7 cellular contexts compared by ENCODE assay signal in genomic region chr18:36828157-36828629, GRCh38. TPM values are rescaled to one million over a fixed set of nuclear protein-coding genes. Genes with fewer than 3 reads are reported as not detected.
DNase-seq lines count a peak whose midpoint lies in the region; ATAC-seq, FAIRE-seq and TF ChIP-seq lines count a peak whose summit lies in the region.

No MANE protein-coding gene starts in this region.

- FAIRE-seq in RCC 7860 (lab: Jason Lieb, UNC): no peak
- peak; percentile 57 for FAIRE-seq in keratinocyte (lab: Jason Lieb, UNC)

- dilution Hi-C loops in keratinocyte (cut with MboI; ENCODE audit: extremely low pct_ligation_motif_present, low sequenced_read_pairs): no loop called here

- peaks cover 20% of the 10 kb centered on the region for H3K79me2 ChIP-seq in keratinocyte (ENCODE audit: control insufficient read depth, insufficient read depth, low read length)

- peak overlapping the region; percentile 88 for H3K9ac ChIP-seq in keratinocyte (ENCODE audit: control insufficient read depth, extremely low read depth, insufficient read depth, low read length)

- H3K27me3 ChIP-seq in brain microvascular endothelial cell (replicated peaks): no peaks in the 10 kb centered on the region
- no peaks in the 10 kb centered on the region for H3K27me3 ChIP-seq in keratinocyte (ENCODE audit: control insufficient read depth, extremely low read depth, insufficient read depth, low read length)

- TF ChIP-seq CTCF in GM12865 (IDR thresholded peaks at IDR 0.05; ENCODE audit: insufficient read depth, low read depth, low read length, missing control alignments) (no peak), brain microvascular endothelial cell (IDR thresholded peaks at IDR 0.05; ENCODE audit: low read depth, low read length, missing control alignments) (no peak), keratinocyte (optimal IDR thresholded peaks at IDR 0.05 in 1 of 3, IDR thresholded peaks at IDR 0.05 in 1 of 3, conservative IDR thresholded peaks at IDR 0.05 in 1 of 3; ENCODE audit: extremely low read depth in 1 of 3, insufficient read depth in 2 of 3, low read length in 3 of 3) (no peak)

- H3K36me3 ChIP-seq in brain microvascular endothelial cell (replicated peaks) (no peaks in the 10 kb centered on the region), keratinocyte (ENCODE audit: control insufficient read depth in 2 of 2, extremely low read depth in 1 of 2, insufficient read depth in 2 of 2, low read length in 2 of 2) (peaks cover 0 to under 1% of the 10 kb centered on the region in 2 experiments)

- no peaks in the 10 kb centered on the region for H4K20me1 ChIP-seq in keratinocyte (ENCODE audit: control insufficient read depth, extremely low read depth, insufficient read depth, low read length)

- peak overlapping the region; percentile 91 for H2AFZ ChIP-seq in keratinocyte (ENCODE audit: control insufficient read depth, low read length)

- H3K27ac ChIP-seq in brain microvascular endothelial cell (peak overlapping the region; percentile 75), keratinocyte (ENCODE audit: control insufficient read depth, insufficient read depth, low read length) (peak overlapping the region; percentile 95)

- no peaks in the 10 kb centered on the region for H3K9me1 ChIP-seq in keratinocyte (ENCODE audit: control insufficient read depth, extremely low read depth, insufficient read depth, low read length)

- in situ Hi-C loops in brain microvascular endothelial cell (cut with HindIII; ENCODE audit: low pct_ligation_motif_present, low sequenced_read_pairs): no loop called here

- no peak for DNase-seq in GM12865 (ENCODE audit: low read depth)
- peak; percentile 8 for DNase-seq in RCC 7860 (ENCODE audit: low spot score)
- peak; percentile 50 for DNase-seq in brain microvascular endothelial cell
- no peak for DNase-seq in keratinocyte (ENCODE audit: low read depth, low spot score)
- peak; percentile 1 to 15 for DNase-seq in stimulated activated CD4-positive, alpha-beta T cell treated with anti-CD3 and anti-CD28 coated beads, Interleukin-4, amount 100 ng/mL, for 4 hours
- DNase-seq in NCI-H2029 (lab: John Stamatoyannopoulos, UW): no peak

- ATAC-seq in HG03066 (IDR thresholded peaks at IDR 0.05; ENCODE audit: low read depth, unreplicated experiment): peak; percentile 19

- peak overlapping the region; percentile 85 for H3K4me2 ChIP-seq in keratinocyte (ENCODE audit: control insufficient read depth, extremely low read depth, insufficient read depth, low read depth, low read length)

- no peaks in the 10 kb centered on the region for H3K9me3 ChIP-seq in keratinocyte (ENCODE audit: control insufficient read depth, low read depth, low read length)

- peaks cover 14% of the 10 kb centered on the region for H3K4me1 ChIP-seq in keratinocyte (ENCODE audit: control insufficient read depth, extremely low read depth, insufficient read depth, low read length)

- peak overlapping the region; percentile 58 for H3K4me3 ChIP-seq in GM12865 (ENCODE audit: low read depth, low read length)
- peak overlapping the region; percentile 96 for H3K4me3 ChIP-seq in brain microvascular endothelial cell (ENCODE audit: low read depth, low read length)
- H3K4me3 ChIP-seq in keratinocyte (ENCODE audit: control insufficient read depth in 2 of 3, extremely low read depth in 1 of 3, insufficient read depth in 2 of 3, low read depth in 1 of 3, low read length in 3 of 3): peak overlapping the region; percentile 86 to 97 (median 92)

RNA-seq across cellular contexts. Expression of gene TPGS2, which starts 0.6 kb away (rescaled TPM):
- polyA plus RNA-seq in keratinocyte: 231 to 388 TPM (median 254 TPM) in 3 replicates
- 19.5 TPM for polyA plus RNA-seq in keratinocyte (2011; ENCODE audit: low read depth)
- 339 and 575 TPM in 2 replicates for polyA plus RNA-seq in keratinocyte (2011; cell fraction: cytosol; rRNA removed)
- 81.4 and 92.3 TPM in 2 replicates for polyA plus RNA-seq in keratinocyte (2011; cell fraction: nucleus; rRNA removed)
- polyA plus RNA-seq in keratinocyte (2012; ENCODE audit: low replicate concordance): 64.1 and 142 TPM in 2 replicates
- 284 to 413 TPM (median 321 TPM) in 3 replicates for polyA minus RNA-seq in keratinocyte
- 187 TPM for polyA minus RNA-seq in keratinocyte (2011; cell fraction: cytosol; rRNA and poly(A)+ RNA removed)
- polyA minus RNA-seq in keratinocyte (2011; cell fraction: nucleus; rRNA and poly(A)+ RNA removed): 30.4 and 59.9 TPM in 2 replicates

RNA-seq across cellular contexts. Expression of gene KIAA1328, which starts 0.7 kb away (rescaled TPM):
- polyA plus RNA-seq in keratinocyte: 3.8 to 5.5 TPM (median 3.8 TPM) in 3 replicates
- 4.1 TPM for polyA plus RNA-seq in keratinocyte (2011; ENCODE audit: low read depth)
- 2.2 and 4.1 TPM in 2 replicates for polyA plus RNA-seq in keratinocyte (2011; cell fraction: cytosol; rRNA removed)
- polyA plus RNA-seq in keratinocyte (2011; cell fraction: nucleus; rRNA removed): 7.8 and 9.5 TPM in 2 replicates
- polyA plus RNA-seq in keratinocyte (2012; ENCODE audit: low replicate concordance): 2.1 and 2.2 TPM in 2 replicates
- 1.5 to 13.1 TPM (median 6.0 TPM) in 3 replicates for polyA minus RNA-seq in keratinocyte
- 4.2 TPM for polyA minus RNA-seq in keratinocyte (2011; cell fraction: cytosol; rRNA and poly(A)+ RNA removed)
- 11.2 and 18.8 TPM in 2 replicates for polyA minus RNA-seq in keratinocyte (2011; cell fraction: nucleus; rRNA and poly(A)+ RNA removed)

Comparison
In these comparisons a context has a peak if more than half of its experiments do, and no peak if none do; other contexts are left out.
1. DNase-seq: peak in RCC 7860 (single experiment), brain microvascular endothelial cell (single experiment) and stimulated activated CD4-positive, alpha-beta T cell treated with anti-CD3 and anti-CD28 coated beads, Interleukin-4, amount 100 ng/mL, for 4 hours (2 of 2); none in GM12865 (single experiment), keratinocyte (single experiment) and NCI-H2029 (single experiment).
2. Peak in every context shown above with its lines, with median percentiles within 50 percentile points of each other: H3K4me3 ChIP-seq.